ENCODE assay signal across 25 cellular contexts in the genomic region with DNA sequence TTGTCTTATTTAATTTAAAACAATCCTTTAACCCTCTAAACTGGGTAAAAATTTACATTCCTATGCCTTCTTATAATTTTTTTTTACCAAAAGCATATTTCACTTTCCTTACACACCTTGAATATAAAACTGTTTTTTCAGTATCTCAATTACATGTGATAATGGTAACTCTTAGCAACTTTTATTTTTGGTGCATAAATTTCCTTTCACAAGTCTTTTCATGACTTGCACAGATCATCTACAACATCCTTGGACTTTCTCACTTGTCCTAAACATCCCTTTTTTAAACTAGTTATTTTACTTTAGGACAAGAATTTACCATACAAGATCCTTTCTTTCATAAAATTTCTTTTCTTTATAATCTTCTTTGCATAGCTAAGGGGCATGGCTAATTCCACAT.
"Had no signal": no experiment of that assay in that cellular context is flagged by ENCODE, and none has a peak within 500 bp of the region (broad histone marks: within the 10 kb centered on the region; RNA-seq: fewer than 3 reads in every experiment).

No MANE protein-coding gene starts in this region.

- FAIRE-seq: colon, endothelial cell of umbilical vein had no signal

- H3K36me3 ChIP-seq: colonic mucosa, esophagus muscularis mucosa, gastrocnemius medialis, gastroesophageal sphincter, heart left ventricle, heart right ventricle had no signal

- H3K27me3 ChIP-seq: colonic mucosa, esophagus muscularis mucosa, foreskin keratinocyte, gastrocnemius medialis, hepatocyte had no signal

- H3K4me1 ChIP-seq: colonic mucosa, esophagus muscularis mucosa, foreskin keratinocyte, gastrocnemius medialis, gastroesophageal sphincter, heart left ventricle, heart right ventricle had no signal

- H3K4me3 ChIP-seq: colonic mucosa, coronary artery, dorsolateral prefrontal cortex, esophagus muscularis mucosa, gastrocnemius medialis, gastroesophageal sphincter, heart left ventricle, heart right ventricle, hepatocyte had no signal

- H3K9me3 ChIP-seq: colonic mucosa, esophagus muscularis mucosa, gastrocnemius medialis, gastroesophageal sphincter, heart left ventricle, heart right ventricle had no signal

- DNase-seq: colonic mucosa; cortex of kidney; dermis blood vessel endothelial cell; dorsolateral prefrontal cortex; effector CD4-positive, alpha-beta T cell; effector CD8-positive, alpha-beta T cell; effector memory CD4-positive, alpha-beta T cell; effector memory CD8-positive, alpha-beta T cell; endodermal cell; erythroblast; foreskin fibroblast; foreskin keratinocyte; foreskin melanocyte; gastrocnemius medialis; glutamatergic neuron; head of caudate nucleus; heart left ventricle; heart right ventricle had no signal

- H3K27ac ChIP-seq: colonic mucosa, coronary artery, dorsolateral prefrontal cortex, epithelial cell of prostate, esophagus muscularis mucosa, foreskin keratinocyte, gastrocnemius medialis, gastroesophageal sphincter, heart left ventricle, heart right ventricle, hepatocyte had no signal
